ENCODE assay signal across 9 cellular contexts in genomic region chr1:203490607-203491006, GRCh38. TPM values are rescaled to one million over a fixed set of nuclear protein-coding genes. Genes with fewer than 3 reads are reported as not detected.
"Had no signal": no experiment of that assay in that cellular context is flagged by ENCODE, and none has a peak within 500 bp of the region (broad histone marks: within the 10 kb centered on the region; RNA-seq: fewer than 3 reads in every experiment).

No MANE protein-coding gene starts in this region.

- H3K27ac ChIP-seq: GM23248 had no signal

- H3K4me1 ChIP-seq: HAP-1 had no signal

- H3K9ac ChIP-seq: GM23248 had no signal

- H3K4me3 ChIP-seq: GM23248, HAP-1 had no signal

- H3K9me3 ChIP-seq: HAP-1 had no signal

- H3K36me3 ChIP-seq: HAP-1 had no signal

- FAIRE-seq: HTR-8/SVneo had no signal

- DNase-seq: GM23248, GOT3, H7, HFFc6, IMR-90 had no signal

RNA-seq across cellular contexts. Expression of gene OPTC, which starts 3.3 kb away (rescaled TPM):
- total RNA-seq: GM23248, H4, HFFc6, HT-29, IMR-90 had no signal
- polyA plus RNA-seq: GM23248, IMR-90 had no signal

RNA-seq across cellular contexts. Expression of gene PRELP, which starts 15.0 kb away (rescaled TPM):
- total RNA-seq: H4, IMR-90 had no signal
